In the genomic region with DNA sequence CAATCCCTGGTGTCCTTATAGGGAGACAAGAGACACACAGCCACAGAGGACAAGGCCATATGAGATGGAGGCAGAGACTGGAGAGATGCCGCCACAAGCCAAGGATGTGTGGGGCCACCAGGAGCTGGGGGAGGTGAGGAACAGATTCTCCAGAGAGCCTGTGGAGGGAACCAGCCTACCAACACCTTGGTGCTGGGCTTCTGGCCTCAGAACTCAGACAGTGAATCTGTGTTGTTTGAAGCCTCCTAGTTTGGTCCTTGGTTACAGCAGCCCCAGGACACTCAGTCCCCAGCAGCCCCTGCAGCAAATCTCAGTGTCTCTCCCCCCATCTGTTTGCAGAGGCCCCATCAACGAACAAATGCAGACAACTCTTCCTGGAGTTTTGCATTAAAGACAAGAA, we compare ENCODE assay signal across 14 cellular contexts.
DNase-seq lines count a peak whose midpoint lies in the region; ATAC-seq and TF ChIP-seq lines count a peak whose summit lies in the region.
"Had no signal": no experiment of that assay in that cellular context is flagged by ENCODE, and none has a peak within 500 bp of the region (broad histone marks: within the 10 kb centered on the region; RNA-seq: fewer than 3 reads in every experiment).

No MANE protein-coding gene starts in this region.

- no peak overlapping the region for H2AFZ ChIP-seq in neuronal stem cell (ENCODE audit: low read length)

- CTCF ChIA-PET in activated naive CD4-positive, alpha-beta T cell treated with anti-CD3 and anti-CD28 coated beads for 36 hours (lab: Charles Lee): no interaction called here
- CTCF ChIA-PET in WTC11 (lab: Charles Lee): no interaction called here

- no peak overlapping the region for H3K4me2 ChIP-seq in neuronal stem cell (ENCODE audit: insufficient read depth, low read length, poor library complexity, severe bottlenecking)
- H3K4me2 ChIP-seq: BLaER1 had no signal

- WGBS in neuronal stem cell (ENCODE audit: extremely low coverage in 2 of 2, insufficient read length in 2 of 2, insufficient replicate concordance in 1 of 2), 2 donors: no CpG with 5 or more reads among the region's 2 CpGs

- H2BK12ac ChIP-seq in neuronal stem cell (ENCODE audit: low read length): no peak overlapping the region

- H3K4me3 Mint-ChIP-seq in activated naive CD4-positive, alpha-beta T cell treated with anti-CD3 and anti-CD28 coated beads for 36 hours: no peak overlapping the region
- H3K4me3 Mint-ChIP-seq in WTC11: no peak overlapping the region
- H3K4me3 Mint-ChIP-seq: CD8-positive, alpha-beta memory T cell; H9 had no signal

- peaks cover 1% of the 10 kb centered on the region for H3K79me1 ChIP-seq in neuronal stem cell (ENCODE audit: low read depth, low read length)

- no peak overlapping the region for H3K9ac ChIP-seq in neuronal stem cell (ENCODE audit: low read depth, low read length, poor library complexity)
- H3K9ac ChIP-seq: BLaER1 had no signal

- H3K4me1 ChIP-seq in neuronal stem cell (ENCODE audit: control insufficient read depth in 2 of 2, insufficient read depth in 1 of 2, low read depth in 1 of 2, low read length in 2 of 2) (no peaks in the 10 kb centered on the region), upper lobe of right lung (no peaks in the 10 kb centered on the region)

- peaks cover 4% of the 10 kb centered on the region for H3K36me3 Mint-ChIP-seq in activated naive CD4-positive, alpha-beta T cell treated with anti-CD3 and anti-CD28 coated beads for 36 hours (ENCODE audit: low read depth)
- H3K36me3 Mint-ChIP-seq in WTC11: no peaks in the 10 kb centered on the region

- DNase-seq in activated naive CD4-positive, alpha-beta T cell treated with anti-CD3 and anti-CD28 coated beads, Interleukin-2, amount 50 U/mL, for 16 hours: peak; percentile 1
- DNase-seq in activated naive CD4-positive, alpha-beta T cell treated with anti-CD3 and anti-CD28 coated beads for 36 hours: no peak
- peak; percentile 3 for DNase-seq in WTC11 (ENCODE audit: low spot score)
- DNase-seq in neuronal stem cell (ENCODE audit: low spot score): no peak
- peak; percentile 26 for DNase-seq in upper lobe of right lung
- DNase-seq in Kasumi-1 (lab: John Stamatoyannopoulos, UW): no peak
- DNase-seq in NCI-H2227 treated with DMSO at 0.1 percent for 48 hours (lab: John Stamatoyannopoulos, UW): no peak
- DNase-seq: 8988T, AML-193, DMS53, GOT3, H9 had no signal

- H3K27ac ChIP-seq in neuronal stem cell (replicated peaks; ENCODE audit: low read length) (no peak overlapping the region), upper lobe of right lung (no peak overlapping the region)
- H3K27ac ChIP-seq: BLaER1 had no signal

- peak overlapping the region; percentile 28 for H3K14ac ChIP-seq in neuronal stem cell (ENCODE audit: low read length)

- H3K4me1 Mint-ChIP-seq in activated naive CD4-positive, alpha-beta T cell treated with anti-CD3 and anti-CD28 coated beads for 36 hours (ENCODE audit: low read depth): no peaks in the 10 kb centered on the region
- H3K4me1 Mint-ChIP-seq in WTC11: no peaks in the 10 kb centered on the region; the same call in 1 of the 2 replicates
- H3K4me1 Mint-ChIP-seq: CD8-positive, alpha-beta memory T cell had no signal

- no peak overlapping the region for H2BK15ac ChIP-seq in neuronal stem cell (ENCODE audit: low read length)

- POLR2A ChIA-PET in WTC11 (lab: Charles Lee): no interaction called here

- no peak overlapping the region for H4K91ac ChIP-seq in neuronal stem cell (ENCODE audit: low read depth, low read length, poor library complexity)

- peak overlapping the region; percentile 77 for H3K23ac ChIP-seq in neuronal stem cell (ENCODE audit: low read depth, low read length, poor library complexity)

- peaks cover 24% of the 10 kb centered on the region for H3K9me3 Mint-ChIP-seq in activated naive CD4-positive, alpha-beta T cell treated with anti-CD3 and anti-CD28 coated beads for 36 hours
- H3K9me3 Mint-ChIP-seq in WTC11: peaks cover 30% of the 10 kb centered on the region

- no peak overlapping the region for H2AK5ac ChIP-seq in neuronal stem cell (ENCODE audit: low read depth, low read length)

- no peak overlapping the region for H4K8ac ChIP-seq in neuronal stem cell (ENCODE audit: low read depth, low read length)

- H3K4me3 ChIP-seq in neuronal stem cell (ENCODE audit: low read length in 2 of 2) (peak overlapping the region in 1 of 2 donors; percentile 5), upper lobe of right lung (no peak overlapping the region)
- H3K4me3 ChIP-seq: BLaER1 had no signal

- TF ChIP-seq CTCF in WTC11 (IDR thresholded peaks at IDR 0.05) (no peak), upper lobe of right lung (IDR thresholded peaks at IDR 0.05) (no peak)

- H3K4ac ChIP-seq in neuronal stem cell (ENCODE audit: low read length): no peak overlapping the region

- no peak overlapping the region for H2BK120ac ChIP-seq in neuronal stem cell (ENCODE audit: low read depth, low read length)

- intact Hi-C loops in activated naive CD4-positive, alpha-beta T cell treated with anti-CD3 and anti-CD28 coated beads for 36 hours (cut with micrococcal nuclease): no loop called here
- intact Hi-C loops in upper lobe of right lung (cut with DNase I): no loop called here

- H3K27ac Mint-ChIP-seq in activated naive CD4-positive, alpha-beta T cell treated with anti-CD3 and anti-CD28 coated beads for 36 hours: no peak overlapping the region
- H3K27ac Mint-ChIP-seq in WTC11: no peak overlapping the region
- H3K27ac Mint-ChIP-seq: CD8-positive, alpha-beta memory T cell; H9 had no signal

- ATAC-seq in WTC11 (no peak), upper lobe of right lung (no peak)

- H3K27me3 ChIP-seq in neuronal stem cell (ENCODE audit: control insufficient read depth in 3 of 3, insufficient read depth in 3 of 3, low read depth in 1 of 3, low read length in 3 of 3) (peaks cover 0 to 35% (median 0%) of the 10 kb centered on the region in 3 experiments), upper lobe of right lung (peaks cover 7% of the 10 kb centered on the region)

- H3K36me3 ChIP-seq in neuronal stem cell (replicated peaks in 1 of 2; ENCODE audit: control insufficient read depth in 2 of 2, insufficient read depth in 2 of 2, low read length in 2 of 2) (no peaks in the 10 kb centered on the region), upper lobe of right lung (no peaks in the 10 kb centered on the region)
- H3K36me3 ChIP-seq: BLaER1 had no signal

- H2BK5ac ChIP-seq in neuronal stem cell (ENCODE audit: low read length): no peak overlapping the region

- H3K18ac ChIP-seq in neuronal stem cell (ENCODE audit: low read length): no peak overlapping the region

- peaks cover 15% of the 10 kb centered on the region for H3K27me3 Mint-ChIP-seq in activated naive CD4-positive, alpha-beta T cell treated with anti-CD3 and anti-CD28 coated beads for 36 hours (ENCODE audit: low read depth)
- H3K27me3 Mint-ChIP-seq in WTC11 (ENCODE audit: low read depth): peaks cover 24% of the 10 kb centered on the region

- H3K9me3 ChIP-seq in neuronal stem cell (replicated peaks in 1 of 2; ENCODE audit: control insufficient read depth in 2 of 2, insufficient read depth in 1 of 2, low read depth in 1 of 2, low read length in 2 of 2) (peaks cover 0 to 3% of the 10 kb centered on the region in 2 donors), upper lobe of right lung (peaks cover 7% of the 10 kb centered on the region)

TF ChIP-seq in WTC11, 78 proteins besides CTCF, POLR2A, EP300 and RAD21 (continues in another document):
- TF ChIP-seq, protein P1, sequence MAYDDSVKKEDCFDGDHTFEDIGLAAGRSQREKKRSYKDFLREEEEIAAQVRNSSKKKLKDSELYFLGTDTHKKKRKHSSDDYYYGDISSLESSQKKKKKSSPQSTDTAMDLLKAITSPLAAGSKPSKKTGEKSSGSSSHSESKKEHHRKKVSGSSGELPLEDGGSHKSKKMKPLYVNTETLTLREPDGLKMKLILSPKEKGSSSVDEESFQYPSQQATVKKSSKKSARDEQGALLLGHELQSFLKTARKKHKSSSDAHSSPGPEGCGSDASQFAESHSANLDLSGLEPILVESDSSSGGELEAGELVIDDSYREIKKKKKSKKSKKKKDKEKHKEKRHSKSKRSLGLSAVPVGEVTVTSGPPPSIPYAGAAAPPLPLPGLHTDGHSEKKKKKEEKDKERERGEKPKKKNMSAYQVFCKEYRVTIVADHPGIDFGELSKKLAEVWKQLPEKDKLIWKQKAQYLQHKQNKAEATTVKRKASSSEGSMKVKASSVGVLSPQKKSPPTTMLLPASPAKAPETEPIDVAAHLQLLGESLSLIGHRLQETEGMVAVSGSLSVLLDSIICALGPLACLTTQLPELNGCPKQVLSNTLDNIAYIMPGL (CRISPR knock-in tag; IDR thresholded peaks at IDR 0.05): no peak
- TF ChIP-seq, protein P2, sequence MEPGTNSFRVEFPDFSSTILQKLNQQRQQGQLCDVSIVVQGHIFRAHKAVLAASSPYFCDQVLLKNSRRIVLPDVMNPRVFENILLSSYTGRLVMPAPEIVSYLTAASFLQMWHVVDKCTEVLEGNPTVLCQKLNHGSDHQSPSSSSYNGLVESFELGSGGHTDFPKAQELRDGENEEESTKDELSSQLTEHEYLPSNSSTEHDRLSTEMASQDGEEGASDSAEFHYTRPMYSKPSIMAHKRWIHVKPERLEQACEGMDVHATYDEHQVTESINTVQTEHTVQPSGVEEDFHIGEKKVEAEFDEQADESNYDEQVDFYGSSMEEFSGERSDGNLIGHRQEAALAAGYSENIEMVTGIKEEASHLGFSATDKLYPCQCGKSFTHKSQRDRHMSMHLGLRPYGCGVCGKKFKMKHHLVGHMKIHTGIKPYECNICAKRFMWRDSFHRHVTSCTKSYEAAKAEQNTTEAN (CRISPR knock-in tag; IDR thresholded peaks at IDR 0.05): no peak
- TF ChIP-seq, protein P3, sequence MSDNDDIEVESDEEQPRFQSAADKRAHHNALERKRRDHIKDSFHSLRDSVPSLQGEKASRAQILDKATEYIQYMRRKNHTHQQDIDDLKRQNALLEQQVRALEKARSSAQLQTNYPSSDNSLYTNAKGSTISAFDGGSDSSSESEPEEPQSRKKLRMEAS (CRISPR knock-in tag; IDR thresholded peaks at IDR 0.05): no peak
- no peak for TF ChIP-seq MXD4 (CRISPR knock-in tag; IDR thresholded peaks at IDR 0.05; ENCODE audit: borderline replicate concordance)
- TF ChIP-seq, protein P4, sequence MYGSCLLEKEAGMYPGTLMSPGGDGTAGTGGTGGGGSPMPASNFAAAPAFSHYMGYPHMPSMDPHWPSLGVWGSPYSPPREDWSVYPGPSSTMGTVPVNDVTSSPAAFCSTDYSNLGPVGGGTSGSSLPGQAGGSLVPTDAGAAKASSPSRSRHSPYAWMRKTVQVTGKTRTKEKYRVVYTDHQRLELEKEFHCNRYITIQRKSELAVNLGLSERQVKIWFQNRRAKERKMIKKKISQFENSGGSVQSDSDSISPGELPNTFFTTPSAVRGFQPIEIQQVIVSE (CRISPR knock-in tag; IDR thresholded peaks at IDR 0.05; ENCODE audit: borderline replicate concordance): no peak

Comparison
In these comparisons a context has a peak if more than half of its experiments do, and no peak if none do; other contexts are left out.
1. DNase-seq: peak in activated naive CD4-positive, alpha-beta T cell treated with anti-CD3 and anti-CD28 coated beads, Interleukin-2, amount 50 U/mL, for 16 hours (single experiment), WTC11 (single experiment) and upper lobe of right lung (single experiment); none in activated naive CD4-positive, alpha-beta T cell treated with anti-CD3 and anti-CD28 coated beads for 36 hours (single experiment), neuronal stem cell (single experiment), Kasumi-1 (0 of 2) and NCI-H2227 treated with DMSO at 0.1 percent for 48 hours (single experiment).